In the genomic region with DNA sequence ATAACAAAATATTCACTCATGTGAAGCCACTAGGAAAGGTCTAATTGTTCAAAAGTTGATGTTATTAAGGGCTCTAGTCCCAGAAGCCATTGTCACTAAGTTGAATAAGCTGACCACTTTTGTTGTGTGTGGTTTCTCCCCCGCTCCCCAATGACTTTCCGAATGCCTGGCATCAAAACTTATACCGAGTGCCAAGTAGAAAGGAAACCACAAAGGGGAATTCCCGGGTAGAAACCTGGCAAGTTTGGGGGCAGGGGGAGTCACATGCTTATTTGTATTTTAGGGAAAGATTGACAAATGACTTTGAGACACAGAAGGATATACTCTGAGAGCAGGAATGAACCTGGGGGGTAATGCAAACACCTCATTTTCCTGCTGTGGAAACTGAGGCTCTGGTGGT, we compare ENCODE assay signal across 10 cellular contexts.
DNase-seq lines count a peak whose midpoint lies in the region; ATAC-seq, FAIRE-seq and TF ChIP-seq lines count a peak whose summit lies in the region.
"Had no signal": no experiment of that assay in that cellular context is flagged by ENCODE, and none has a peak within 500 bp of the region (broad histone marks: within the 10 kb centered on the region; RNA-seq: fewer than 3 reads in every experiment).

No MANE protein-coding gene starts in this region.

- H3K27me3 ChIP-seq in tibial nerve: no peaks in the 10 kb centered on the region

- FAIRE-seq in HTR-8/SVneo (lab: Jason Lieb, UNC): no peak

- peak in 1 of 2 donors; percentile 32 for TF ChIP-seq EP300 in tibial nerve (IDR thresholded peaks at IDR 0.05)

- ATAC-seq in esophagus mucosa: no peak

- WGBS in tibial nerve, 2 donors: 7 to 11% methylated on average over 4 of the region's 4 CpGs

- peak; percentile 43 to 54 for DNase-seq in activated CD4-positive, alpha-beta T cell treated with anti-CD3 and anti-CD28 coated beads for 4 hours
- no peak for DNase-seq in activated CD4-positive, alpha-beta T cell treated with anti-CD3 and anti-CD28 coated beads, Interleukin-2, amount 50 U/mL, for 1 hour
- DNase-seq in activated naive CD4-positive, alpha-beta T cell treated with anti-CD3 and anti-CD28 coated beads, Interleukin-2, amount 10 ng/mL, durations not matched to agents 7 days and 5 days: peak; percentile 28
- DNase-seq in medulla oblongata (ENCODE audit: extremely low spot score) (peak; percentile 35), tibial nerve (ENCODE audit: low spot score in 2 of 2) (no peak), hypothalamus (lab: John Stamatoyannopoulos, UW) (no peak), HTR-8/SVneo (ENCODE audit: insufficient read length, low spot score) (no peak)

- peaks cover 0 to 34% (median 0%) of the 10 kb centered on the region in 3 donors for H3K36me3 ChIP-seq in tibial nerve

- TF ChIP-seq POLR2A in tibial nerve (IDR thresholded peaks at IDR 0.05): no peak

- no peak overlapping the region for H3K4me3 ChIP-seq in tibial nerve
- H3K4me3 ChIP-seq: skin epidermis had no signal

- peaks cover 0 to 77% (median 30%) of the 10 kb centered on the region in 4 donors for H3K4me1 ChIP-seq in tibial nerve

- CTCF ChIA-PET in activated naive CD4-positive, alpha-beta T cell treated with anti-CD3 and anti-CD28 coated beads, Interleukin-2, amount 10 ng/mL, durations not matched to agents 7 days and 5 days (lab: Charles Lee): no interaction called here

- peak overlapping the region; percentile 43 to 80 (median 54) for H3K27ac ChIP-seq in tibial nerve

- H3K27ac Mint-ChIP-seq in activated naive CD4-positive, alpha-beta T cell treated with anti-CD3 and anti-CD28 coated beads, Interleukin-2, amount 10 ng/mL, durations not matched to agents 7 days and 5 days: no peak overlapping the region
- H3K27ac Mint-ChIP-seq: B cell had no signal

- no peaks in the 10 kb centered on the region for H3K9me3 ChIP-seq in tibial nerve

- H3K36me3 Mint-ChIP-seq in activated naive CD4-positive, alpha-beta T cell treated with anti-CD3 and anti-CD28 coated beads, Interleukin-2, amount 10 ng/mL, durations not matched to agents 7 days and 5 days: peaks cover 49% of the 10 kb centered on the region

- no peaks in the 10 kb centered on the region for H3K9me3 Mint-ChIP-seq in activated naive CD4-positive, alpha-beta T cell treated with anti-CD3 and anti-CD28 coated beads, Interleukin-2, amount 10 ng/mL, durations not matched to agents 7 days and 5 days

- no peak overlapping the region for H3K4me3 Mint-ChIP-seq in activated naive CD4-positive, alpha-beta T cell treated with anti-CD3 and anti-CD28 coated beads, Interleukin-2, amount 10 ng/mL, durations not matched to agents 7 days and 5 days
- H3K4me3 Mint-ChIP-seq: B cell had no signal

- TF ChIP-seq CTCF in tibial nerve (IDR thresholded peaks at IDR 0.05): no peak

- peaks cover 3% of the 10 kb centered on the region for H3K27me3 Mint-ChIP-seq in activated naive CD4-positive, alpha-beta T cell treated with anti-CD3 and anti-CD28 coated beads, Interleukin-2, amount 10 ng/mL, durations not matched to agents 7 days and 5 days

- peaks cover 37% of the 10 kb centered on the region for H3K4me1 Mint-ChIP-seq in activated naive CD4-positive, alpha-beta T cell treated with anti-CD3 and anti-CD28 coated beads, Interleukin-2, amount 10 ng/mL, durations not matched to agents 7 days and 5 days

Comparison
In these comparisons a context has a peak if more than half of its experiments do, and no peak if none do; other contexts are left out.
1. DNase-seq: peak in activated CD4-positive, alpha-beta T cell treated with anti-CD3 and anti-CD28 coated beads for 4 hours (2 of 2), activated naive CD4-positive, alpha-beta T cell treated with anti-CD3 and anti-CD28 coated beads, Interleukin-2, amount 10 ng/mL, durations not matched to agents 7 days and 5 days (single experiment) and medulla oblongata (single experiment); none in activated CD4-positive, alpha-beta T cell treated with anti-CD3 and anti-CD28 coated beads, Interleukin-2, amount 50 U/mL, for 1 hour (single experiment), tibial nerve (0 of 2), hypothalamus (0 of 51) and HTR-8/SVneo (single experiment).